Comparison of ENCODE assay signal across 21 cellular contexts in genomic region chr3:150311156-150311555, GRCh38.
"Had no signal": no experiment of that assay in that cellular context is flagged by ENCODE, and none has a peak within 500 bp of the region (broad histone marks: within the 10 kb centered on the region; RNA-seq: fewer than 3 reads in every experiment).

No MANE protein-coding gene starts in this region.

- ATAC-seq: esophagus mucosa; heart right ventricle; sciatic nerve; stimulated activated memory B cell treated with anti-CD40 and anti-IgM and Interleukin-4, amounts not matched to agents 10 μg/mL and 1 μg/mL and 100 μg/mL, for 72 hours had no signal

- H3K4me3 ChIP-seq: colonic mucosa, heart right ventricle, lung, spleen, tibial nerve had no signal

- H3K9me3 Mint-ChIP-seq: nephron progenitor cell; stimulated activated memory B cell treated with anti-CD40 and anti-IgM and Interleukin-4, amounts not matched to agents 10 μg/mL and 1 μg/mL and 100 μg/mL, for 72 hours; stimulated activated naive CD8-positive, alpha-beta T cell treated with anti-CD3 and anti-CD28 coated beads, Interleukin-15, Interleukin-2, amounts not matched to agents 100 ng/mL and 50 ng/mL, for 24 hours had no signal

- H3K4me3 Mint-ChIP-seq: naive B cell; nephron progenitor cell; stimulated activated memory B cell treated with anti-CD40 and anti-IgM and Interleukin-4, amounts not matched to agents 10 μg/mL and 1 μg/mL and 100 μg/mL, for 72 hours; stimulated activated naive CD8-positive, alpha-beta T cell treated with anti-CD3 and anti-CD28 coated beads, Interleukin-15, Interleukin-2, amounts not matched to agents 100 ng/mL and 50 ng/mL, for 24 hours had no signal

- H3K4me1 Mint-ChIP-seq: naive B cell; stimulated activated memory B cell treated with anti-CD40 and anti-IgM and Interleukin-4, amounts not matched to agents 10 μg/mL and 1 μg/mL and 100 μg/mL, for 72 hours had no signal

- DNase-seq: cerebellar nuclear complex; colonic mucosa; effector memory CD4-positive, alpha-beta T cell; heart right ventricle; hypothalamus; kidney glomerular epithelial cell; mesenchymal stem cell; naive B cell; nephron progenitor cell; posterior cingulate gyrus; spleen; stimulated activated CD4-positive, alpha-beta T cell treated with anti-CD3 and anti-CD28 coated beads, Interleukin-15, amount 100 ng/mL, for 24 hours; stimulated activated CD4-positive, alpha-beta T cell treated with anti-CD3 and anti-CD28 coated beads, Interleukin-1b, Interleukin-23, amount 100 ng/mL, for 48 hours; stimulated activated CD4-positive, alpha-beta T cell treated with anti-CD3 and anti-CD28 coated beads, Interleukin-4, amount 100 ng/mL, for 24 hours had no signal

- H3K36me3 Mint-ChIP-seq: naive B cell; stimulated activated memory B cell treated with anti-CD40 and anti-IgM and Interleukin-4, amounts not matched to agents 10 μg/mL and 1 μg/mL and 100 μg/mL, for 72 hours had no signal

- H3K4me1 ChIP-seq: heart right ventricle, spleen, tibial nerve had no signal

- H3K27me3 ChIP-seq: colonic mucosa, heart right ventricle, neutrophil, spleen, tibial nerve had no signal

- H3K36me3 ChIP-seq: colonic mucosa, heart right ventricle, neutrophil, spleen, tibial nerve had no signal

- H3K9me3 ChIP-seq: colonic mucosa, heart right ventricle, neutrophil, spleen, tibial nerve had no signal

- H3K27ac ChIP-seq: colonic mucosa, heart right ventricle, neutrophil, spleen, tibial nerve had no signal

- H3K27ac Mint-ChIP-seq: naive B cell; nephron progenitor cell; stimulated activated memory B cell treated with anti-CD40 and anti-IgM and Interleukin-4, amounts not matched to agents 10 μg/mL and 1 μg/mL and 100 μg/mL, for 72 hours; stimulated activated naive CD8-positive, alpha-beta T cell treated with anti-CD3 and anti-CD28 coated beads, Interleukin-15, Interleukin-2, amounts not matched to agents 100 ng/mL and 50 ng/mL, for 24 hours had no signal
